Comparison of ENCODE assay signal across 12 cellular contexts in the genomic region with DNA sequence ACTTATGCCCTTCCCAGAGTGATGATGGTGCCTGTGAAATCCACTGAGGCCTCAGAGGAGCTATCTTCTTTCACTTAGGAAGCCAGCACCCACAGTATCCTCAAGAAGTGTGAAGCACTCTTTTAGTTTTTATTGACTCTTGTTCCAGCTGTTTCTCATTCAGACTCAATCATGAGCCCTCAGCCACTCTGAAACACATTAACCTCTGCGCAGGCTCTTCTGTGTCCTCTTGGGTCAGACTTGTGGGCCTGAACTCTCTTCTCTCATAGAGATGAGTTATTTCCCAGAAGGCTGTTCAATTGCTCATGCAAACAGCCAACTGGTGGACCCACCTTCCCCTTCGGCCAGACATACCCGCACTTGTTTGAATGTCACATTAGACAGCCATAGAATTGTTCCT. TPM values are rescaled to one million over a fixed set of nuclear protein-coding genes. Genes with fewer than 3 reads are reported as not detected.
DNase-seq lines count a peak whose midpoint lies in the region; ATAC-seq and FAIRE-seq lines count a peak whose summit lies in the region.
"Had no signal": no experiment of that assay in that cellular context is flagged by ENCODE, and none has a peak within 500 bp of the region (broad histone marks: within the 10 kb centered on the region; RNA-seq: fewer than 3 reads in every experiment).

No MANE protein-coding gene starts in this region.

- no peak overlapping the region for H3K18ac ChIP-seq in trophoblast cell (ENCODE audit: low read length)

- H3K9me3 Mint-ChIP-seq in CD8-positive, alpha-beta memory T cell, result no peaks in the 10 kb centered on the region
- no peaks in the 10 kb centered on the region for H3K9me3 Mint-ChIP-seq in activated T-cell treated with anti-CD3 and anti-CD28 coated beads, Interleukin-2, amount 50 U/mL, for 72 hours

- no peaks in the 10 kb centered on the region for H3K36me3 Mint-ChIP-seq in CD8-positive, alpha-beta memory T cell
- no peaks in the 10 kb centered on the region for H3K36me3 Mint-ChIP-seq in activated T-cell treated with anti-CD3 and anti-CD28 coated beads, Interleukin-2, amount 50 U/mL, for 72 hours (ENCODE audit: insufficient read depth in 2 of 2)

- peak; percentile 54 for DNase-seq in DMS79 treated with DMSO at 0.1 percent for 48 hours (lab: John Stamatoyannopoulos, UW)
- peak; percentile 45 for DNase-seq in NCI-H187 treated with DMSO at 0.1 percent for 48 hours (lab: John Stamatoyannopoulos, UW)
- no peak for DNase-seq in trophoblast cell
- no peak for DNase-seq in CD8-positive, alpha-beta memory T cell
- no peak for DNase-seq in CD1c-positive myeloid dendritic cell (ENCODE audit: extremely low spot score)
- DNase-seq in activated T-cell treated with anti-CD3 and anti-CD28 coated beads, Interleukin-2, amount 50 U/mL, for 72 hours, result no peak
- DNase-seq: NCI-H1048, NCI-H510A had no signal

- WGBS in trophoblast cell (ENCODE audit: extremely low coverage, insufficient coverage, insufficient read length), result no CpG with 5 or more reads among the region's 3 CpGs

- no peak overlapping the region for H3K9ac ChIP-seq in trophoblast cell (ENCODE audit: low read length)
- H3K9ac ChIP-seq: BLaER1 had no signal

- no peak overlapping the region for H3K23ac ChIP-seq in trophoblast cell (ENCODE audit: low read length)

- H4K12ac ChIP-seq in trophoblast cell (ENCODE audit: low read depth, low read length), result no peak overlapping the region

- H3K27ac ChIP-seq in trophoblast cell (ENCODE audit: low read depth, low read length), result no peak overlapping the region
- H3K27ac ChIP-seq in CD8-positive, alpha-beta memory T cell (ENCODE audit: low read depth, low read length), result no peak overlapping the region
- H3K27ac ChIP-seq: BLaER1 had no signal

- no peak overlapping the region for H2AFZ ChIP-seq in trophoblast cell (ENCODE audit: insufficient read depth, low read length, poor library complexity)

- H3K27me3 ChIP-seq in trophoblast cell (ENCODE audit: insufficient read depth, low read length), result no peaks in the 10 kb centered on the region
- no peaks in the 10 kb centered on the region for H3K27me3 ChIP-seq in CD8-positive, alpha-beta memory T cell (ENCODE audit: insufficient read depth, low read length, poor library complexity, severe bottlenecking)
- H3K27me3 ChIP-seq: BLaER1 had no signal

- no peaks in the 10 kb centered on the region for H3K4me1 Mint-ChIP-seq in CD8-positive, alpha-beta memory T cell
- H3K4me1 Mint-ChIP-seq in activated T-cell treated with anti-CD3 and anti-CD28 coated beads, Interleukin-2, amount 50 U/mL, for 72 hours (ENCODE audit: low read depth), result no peaks in the 10 kb centered on the region

- H3K4me2 ChIP-seq in trophoblast cell (ENCODE audit: low read length), result no peak overlapping the region
- H3K4me2 ChIP-seq: BLaER1 had no signal

- H3K27ac Mint-ChIP-seq in CD8-positive, alpha-beta memory T cell, result no peak overlapping the region
- H3K27ac Mint-ChIP-seq in activated T-cell treated with anti-CD3 and anti-CD28 coated beads, Interleukin-2, amount 50 U/mL, for 72 hours, result no peak overlapping the region

- CTCF ChIA-PET in CD8-positive, alpha-beta memory T cell (lab: Charles Lee), result interaction anchor here (0.6 to 2.0 kb wide), 10 partner anchors 9 to 871 kb away, joined by 3 to 25 read pairs (median 4); no protein-coding TSS in a partner anchor

- no peak overlapping the region for H2BK120ac ChIP-seq in trophoblast cell (ENCODE audit: insufficient read depth, low read length, poor library complexity)

- H3K14ac ChIP-seq in trophoblast cell (ENCODE audit: low read length), result no peak overlapping the region

- H2BK5ac ChIP-seq in trophoblast cell (ENCODE audit: low read depth, low read length, poor library complexity), result no peak overlapping the region

- no peaks in the 10 kb centered on the region for H3K36me3 ChIP-seq in trophoblast cell (ENCODE audit: control insufficient read depth in 1 of 2, insufficient read depth in 2 of 2, low read length in 2 of 2)
- H3K36me3 ChIP-seq in CD8-positive, alpha-beta memory T cell (ENCODE audit: insufficient read depth, low read length), result no peaks in the 10 kb centered on the region
- H3K36me3 ChIP-seq: BLaER1, HAP-1 had no signal

- peaks cover 8 to 10% of the 10 kb centered on the region in 2 experiments for H3K4me1 ChIP-seq in trophoblast cell (ENCODE audit: control insufficient read depth in 1 of 2, insufficient read depth in 2 of 2, low read length in 2 of 2)
- H3K4me1 ChIP-seq in CD8-positive, alpha-beta memory T cell (ENCODE audit: insufficient read depth, low read length), result no peaks in the 10 kb centered on the region

- no peaks in the 10 kb centered on the region for H3K79me2 ChIP-seq in trophoblast cell (ENCODE audit: control insufficient read depth, insufficient read depth, low read length, poor library complexity)

- H3K4me3 Mint-ChIP-seq in CD8-positive, alpha-beta memory T cell, result no peak overlapping the region
- H3K4me3 Mint-ChIP-seq in activated T-cell treated with anti-CD3 and anti-CD28 coated beads, Interleukin-2, amount 50 U/mL, for 72 hours, result no peak overlapping the region

- H2AK5ac ChIP-seq in trophoblast cell (ENCODE audit: low read length), result no peak overlapping the region

- POLR2A ChIA-PET in CD8-positive, alpha-beta memory T cell (lab: Charles Lee), result no interaction called here

- no peak overlapping the region for H2BK12ac ChIP-seq in trophoblast cell (ENCODE audit: low read length)

- peak overlapping the region; percentile 10 for H4K91ac ChIP-seq in trophoblast cell (ENCODE audit: low read depth, low read length)

- peak; percentile 35 for FAIRE-seq in endometrium (lab: Jason Lieb, UNC)

- H3K4me3 ChIP-seq in trophoblast cell (ENCODE audit: low read depth, low read length), result no peak overlapping the region
- H3K4me3 ChIP-seq in CD8-positive, alpha-beta memory T cell (ENCODE audit: low read length), result no peak overlapping the region
- H3K4me3 ChIP-seq: BLaER1, HAP-1 had no signal

- H3K27me3 Mint-ChIP-seq in CD8-positive, alpha-beta memory T cell, result no peaks in the 10 kb centered on the region
- H3K27me3 Mint-ChIP-seq in activated T-cell treated with anti-CD3 and anti-CD28 coated beads, Interleukin-2, amount 50 U/mL, for 72 hours (ENCODE audit: low read depth), result peaks cover 19% of the 10 kb centered on the region

- ATAC-seq in HG03135 (IDR thresholded peaks at IDR 0.05; ENCODE audit: unreplicated experiment), result no peak
- ATAC-seq in activated T-cell treated with anti-CD3 and anti-CD28 coated beads, Interleukin-2, amount 50 U/mL, for 72 hours (replicated peaks in 1 of 2), result no peak

- no peaks in the 10 kb centered on the region for H3K9me3 ChIP-seq in trophoblast cell (ENCODE audit: insufficient read depth, low read depth, low read length)
- H3K9me3 ChIP-seq in CD8-positive, alpha-beta memory T cell (ENCODE audit: low read length), result no peaks in the 10 kb centered on the region
- H3K9me3 ChIP-seq: BLaER1, HAP-1 had no signal

- H3K79me1 ChIP-seq in trophoblast cell (ENCODE audit: low read length), result no peaks in the 10 kb centered on the region

- no peak overlapping the region for H4K8ac ChIP-seq in trophoblast cell (ENCODE audit: low read depth, low read length)

- H3K4ac ChIP-seq in trophoblast cell (ENCODE audit: low read depth, low read length), result no peak overlapping the region

RNA-seq across cellular contexts. Expression of gene PREP, which starts 27.8 kb away (rescaled TPM):
- 45.1 and 45.2 TPM in 2 replicates for polyA plus RNA-seq in trophoblast cell (2013)
- 10 to 100 TPM; 49.9 to 50.0 TPM for total RNA-seq in CD8-positive, alpha-beta memory T cell
- 43.3 TPM for polyA plus RNA-seq in CD8-positive, alpha-beta memory T cell
- 10 to 100 TPM; 31.6 to 40.0 TPM for total RNA-seq in activated T-cell treated with anti-CD3 and anti-CD28 coated beads, Interleukin-2, amount 50 U/mL, for 72 hours

Comparison
In these comparisons a context has a peak if more than half of its experiments do, and no peak if none do; other contexts are left out.
1. DNase-seq: peak in DMS79 treated with DMSO at 0.1 percent for 48 hours (single experiment) and NCI-H187 treated with DMSO at 0.1 percent for 48 hours (single experiment); none in trophoblast cell (0 of 2), CD8-positive, alpha-beta memory T cell (0 of 5), CD1c-positive myeloid dendritic cell (single experiment) and activated T-cell treated with anti-CD3 and anti-CD28 coated beads, Interleukin-2, amount 50 U/mL, for 72 hours (0 of 2).